In the genomic region with DNA sequence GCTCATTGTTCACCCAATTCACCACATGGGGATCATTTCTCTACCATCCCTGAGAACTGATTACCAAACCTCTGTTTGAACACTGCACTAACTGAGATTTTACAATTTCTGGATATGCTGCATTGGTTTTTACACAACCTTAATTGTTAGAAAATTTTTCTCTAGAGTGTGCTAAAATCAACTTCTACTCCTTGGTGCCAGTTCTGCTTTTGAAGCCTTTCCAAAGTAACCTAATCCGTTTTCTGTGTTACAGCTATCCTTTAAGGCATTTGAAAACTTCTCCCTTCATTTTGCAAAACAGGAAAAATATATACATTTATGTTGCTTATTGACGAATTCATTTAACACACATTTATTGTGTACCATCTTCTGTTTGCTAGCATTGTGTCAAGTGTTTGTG, we compare ENCODE assay signal across 12 cellular contexts. TPM values are rescaled to one million over a fixed set of nuclear protein-coding genes. Genes with fewer than 3 reads are reported as not detected.
DNase-seq lines count a peak whose midpoint lies in the region; ATAC-seq and TF ChIP-seq lines count a peak whose summit lies in the region.
"Had no signal": no experiment of that assay in that cellular context is flagged by ENCODE, and none has a peak within 500 bp of the region (broad histone marks: within the 10 kb centered on the region; RNA-seq: fewer than 3 reads in every experiment).

No MANE protein-coding gene starts in this region.

- H3K27me3 ChIP-seq in thymus (ENCODE audit: control insufficient read depth, insufficient read depth) = no peaks in the 10 kb centered on the region
- H3K27me3 ChIP-seq: right atrium auricular region had no signal

- H3K36me3 Mint-ChIP-seq in activated CD4-positive, alpha-beta T cell treated with anti-CD3 and anti-CD28 coated beads, Interleukin-2, amount 10 ng/mL, durations not matched to agents 7 days and 5 days (ENCODE audit: low read depth) = peaks cover 50% of the 10 kb centered on the region
- peaks cover 28% of the 10 kb centered on the region for H3K36me3 Mint-ChIP-seq in activated B cell treated with CpG ODN at 0.5 μM for 24 hours (ENCODE audit: low read depth)

- ATAC-seq in activated B cell treated with CpG ODN at 0.5 μM for 24 hours (ENCODE audit: low read depth) = no peak
- ATAC-seq in left lobe of liver = peak; percentile 41
- ATAC-seq in HG03025 (IDR thresholded peaks at IDR 0.05; ENCODE audit: low FRiP score, unreplicated experiment) = no peak

- H3K27ac ChIP-seq in thymus (ENCODE audit: low read depth) = peak overlapping the region; percentile 40

- CTCF ChIA-PET in activated CD4-positive, alpha-beta T cell treated with anti-CD3 and anti-CD28 coated beads, Interleukin-2, amount 10 ng/mL, durations not matched to agents 7 days and 5 days (lab: Charles Lee) = interaction anchor here (0.9 to 1.8 kb wide), 8 partner anchors 11 to 244 kb away, joined by 3 to 9 read pairs (median 3); a partner anchor contains a TSS
- CTCF ChIA-PET in activated B cell treated with CpG ODN at 0.5 μM for 24 hours (lab: Charles Lee) = interaction anchor here (0.9 to 2.4 kb wide), 4 partner anchors 11 to 253 kb away, joined by 3 to 10 read pairs (median 6); no protein-coding TSS in a partner anchor

- peaks cover 3% of the 10 kb centered on the region for H3K36me3 ChIP-seq in thymus (ENCODE audit: control insufficient read depth, insufficient read depth)
- H3K36me3 ChIP-seq: right atrium auricular region had no signal

- POLR2A ChIA-PET in activated CD4-positive, alpha-beta T cell treated with anti-CD3 and anti-CD28 coated beads, Interleukin-2, amount 10 ng/mL, durations not matched to agents 7 days and 5 days (lab: Charles Lee) = no interaction called here
- POLR2A ChIA-PET in activated B cell treated with CpG ODN at 0.5 μM for 24 hours (lab: Charles Lee) = interaction anchor here (0.9 to 5.2 kb wide), 3 partner anchors 11 to 84 kb away, joined by 3 to 371 read pairs (median 93); a partner anchor contains a TSS

- peak overlapping the region; percentile 79 for H3K27ac Mint-ChIP-seq in activated CD4-positive, alpha-beta T cell treated with anti-CD3 and anti-CD28 coated beads, Interleukin-2, amount 10 ng/mL, durations not matched to agents 7 days and 5 days
- peak overlapping the region; percentile 90 for H3K27ac Mint-ChIP-seq in activated B cell treated with CpG ODN at 0.5 μM for 24 hours

- H3K4me3 Mint-ChIP-seq in activated CD4-positive, alpha-beta T cell treated with anti-CD3 and anti-CD28 coated beads, Interleukin-2, amount 10 ng/mL, durations not matched to agents 7 days and 5 days = no peak overlapping the region
- H3K4me3 Mint-ChIP-seq in activated B cell treated with CpG ODN at 0.5 μM for 24 hours = peak overlapping the region; percentile 44

- no peak overlapping the region for H3K4me3 ChIP-seq in thymus (ENCODE audit: low read length)
- H3K4me3 ChIP-seq: right atrium auricular region had no signal

- intact Hi-C loops in activated B cell treated with CpG ODN at 0.5 μM for 24 hours (cut with micrococcal nuclease) = no loop called here

- 93% methylated on average over 2 of the region's 2 CpGs for WGBS in thymus

- H3K4me1 Mint-ChIP-seq in activated CD4-positive, alpha-beta T cell treated with anti-CD3 and anti-CD28 coated beads, Interleukin-2, amount 10 ng/mL, durations not matched to agents 7 days and 5 days = peaks cover 88% of the 10 kb centered on the region
- peaks cover 97% of the 10 kb centered on the region for H3K4me1 Mint-ChIP-seq in activated B cell treated with CpG ODN at 0.5 μM for 24 hours

- no peak for DNase-seq in activated CD4-positive, alpha-beta T cell treated with anti-CD3 and anti-CD28 coated beads, Interleukin-2, amount 10 ng/mL, durations not matched to agents 7 days and 5 days
- no peak for DNase-seq in activated CD4-positive, alpha-beta T cell treated with anti-CD3 and anti-CD28 coated beads for 4 hours
- DNase-seq in activated B cell treated with CpG ODN at 0.5 μM for 24 hours = no peak
- DNase-seq in left lobe of liver (ENCODE audit: low spot score) = no peak
- DNase-seq in amygdala (lab: John Stamatoyannopoulos, UW) = no peak
- no peak for DNase-seq in NCI-H446 treated with DMSO at 0.1 percent for 48 hours (lab: John Stamatoyannopoulos, UW)
- DNase-seq: amniotic stem cell, NCI-H1105 treated with DMSO at 0.1 percent for 48 hours, NCI-H446 had no signal

- H3K27me3 Mint-ChIP-seq in activated CD4-positive, alpha-beta T cell treated with anti-CD3 and anti-CD28 coated beads, Interleukin-2, amount 10 ng/mL, durations not matched to agents 7 days and 5 days = no peaks in the 10 kb centered on the region
- H3K27me3 Mint-ChIP-seq in activated B cell treated with CpG ODN at 0.5 μM for 24 hours = no peaks in the 10 kb centered on the region

- H3K4me1 ChIP-seq in thymus (ENCODE audit: control insufficient read depth, insufficient read depth, low read length) = peaks cover 28% of the 10 kb centered on the region

- H3K9me3 ChIP-seq in thymus (ENCODE audit: control insufficient read depth) = no peaks in the 10 kb centered on the region
- H3K9me3 ChIP-seq: right atrium auricular region had no signal

- no peak for TF ChIP-seq CTCF in activated B cell treated with CpG ODN at 0.5 μM for 24 hours (IDR thresholded peaks at IDR 0.05)

- H3K9me3 Mint-ChIP-seq in activated CD4-positive, alpha-beta T cell treated with anti-CD3 and anti-CD28 coated beads, Interleukin-2, amount 10 ng/mL, durations not matched to agents 7 days and 5 days = peaks cover 2% of the 10 kb centered on the region
- H3K9me3 Mint-ChIP-seq in activated B cell treated with CpG ODN at 0.5 μM for 24 hours = no peaks in the 10 kb centered on the region

RNA-seq across cellular contexts. Expression of a gene that starts 23.7 kb away (rescaled TPM):
- 100 to 1,000 TPM; 115 to 140 TPM for total RNA-seq in activated CD4-positive, alpha-beta T cell treated with anti-CD3 and anti-CD28 coated beads, Interleukin-2, amount 10 ng/mL, durations not matched to agents 7 days and 5 days
- 202 and 220 TPM in 2 replicates for total RNA-seq in activated B cell treated with CpG ODN at 0.5 μM for 24 hours
- 36.4 TPM for total RNA-seq in left lobe of liver
- 251 TPM for polyA plus RNA-seq in thymus

RNA-seq across cellular contexts. Expression of a gene that starts 53.0 kb away (rescaled TPM):
- total RNA-seq in activated CD4-positive, alpha-beta T cell treated with anti-CD3 and anti-CD28 coated beads, Interleukin-2, amount 10 ng/mL, durations not matched to agents 7 days and 5 days = 1 to 10 TPM; 3.0 to 3.5 TPM
- total RNA-seq in activated B cell treated with CpG ODN at 0.5 μM for 24 hours (8.9 and 10.4 TPM in 2 replicates), left lobe of liver (0.55 TPM)
- 1.4 TPM for polyA plus RNA-seq in thymus
